ENCODE assay signal across 8 cellular contexts in the genomic region with DNA sequence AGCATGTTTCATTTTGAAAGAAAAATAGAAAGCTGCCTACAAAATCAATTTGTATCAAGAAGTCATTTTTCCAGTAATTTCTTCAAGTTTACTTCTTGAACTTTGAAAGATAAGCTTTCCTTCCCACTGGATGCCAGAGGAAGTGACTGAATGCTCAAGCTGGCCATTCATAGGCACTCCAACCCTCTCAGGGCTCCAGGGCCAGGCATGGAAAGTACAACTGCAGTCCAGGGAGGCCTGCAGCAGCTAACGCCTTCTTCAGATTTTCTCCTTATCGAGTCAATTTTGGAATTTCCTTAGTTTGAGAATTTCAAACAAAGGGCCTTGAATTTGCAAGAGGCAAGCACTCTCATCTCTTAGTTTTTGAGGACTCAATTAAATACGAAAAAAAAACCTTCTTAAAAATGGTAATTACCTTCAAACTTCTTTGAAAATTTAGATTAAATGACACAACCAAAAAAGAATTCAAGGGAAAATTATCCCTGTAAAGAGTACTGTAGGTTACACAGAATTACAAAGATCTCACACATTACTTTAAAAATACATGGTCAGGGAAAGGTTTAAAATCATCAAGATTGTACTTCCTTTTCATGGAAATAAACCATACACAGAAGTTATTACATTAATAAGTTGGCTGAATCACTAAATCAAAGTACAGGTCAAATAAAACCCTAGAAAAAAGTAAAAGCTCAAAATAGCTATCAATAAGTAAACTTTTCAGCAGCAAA. TPM values are rescaled to one million over a fixed set of nuclear protein-coding genes. Genes with fewer than 3 reads are reported as not detected.
DNase-seq lines count a peak whose midpoint lies in the region; ATAC-seq and TF ChIP-seq lines count a peak whose summit lies in the region.

No MANE protein-coding gene starts in this region.

- H3K36me3 ChIP-seq in thyroid gland: no peaks in the 10 kb centered on the region

- no peaks in the 10 kb centered on the region for H3K9me3 Mint-ChIP-seq in stimulated activated naive CD8-positive, alpha-beta T cell treated with anti-CD3 and anti-CD28 coated beads, Interleukin-15, Interleukin-2, amounts not matched to agents 100 ng/mL and 50 ng/mL, for 24 hours
- H3K9me3 Mint-ChIP-seq in activated naive CD8-positive, alpha-beta T cell treated with anti-CD3 and anti-CD28 coated beads, Interleukin-2, amount 10 ng/mL, durations not matched to agents 7 days and 5 days: no peaks in the 10 kb centered on the region

- peak overlapping the region; percentile 82 for H3K27ac Mint-ChIP-seq in stimulated activated naive CD8-positive, alpha-beta T cell treated with anti-CD3 and anti-CD28 coated beads, Interleukin-15, Interleukin-2, amounts not matched to agents 100 ng/mL and 50 ng/mL, for 24 hours
- H3K27ac Mint-ChIP-seq in activated naive CD8-positive, alpha-beta T cell treated with anti-CD3 and anti-CD28 coated beads, Interleukin-2, amount 10 ng/mL, durations not matched to agents 7 days and 5 days: peak overlapping the region; percentile 93

- H3K9me3 ChIP-seq in thyroid gland: no peaks in the 10 kb centered on the region

- intact Hi-C loops in thyroid gland (cut with DNase I): no loop called here

- H3K27me3 ChIP-seq in thyroid gland: no peaks in the 10 kb centered on the region

- no peak for DNase-seq in stimulated activated naive CD8-positive, alpha-beta T cell treated with anti-CD3 and anti-CD28 coated beads, Interleukin-15, Interleukin-2, amounts not matched to agents 100 U/mL and 50 U/mL, for 24 hours
- no peak for DNase-seq in activated naive CD8-positive, alpha-beta T cell treated with anti-CD3 and anti-CD28 coated beads, Interleukin-2, amount 10 ng/mL, durations not matched to agents 7 days and 5 days
- DNase-seq in iris pigment epithelial cell (ENCODE audit: low read depth): peak; percentile 86
- DNase-seq in thyroid gland: peak; percentile 36 to 49
- DNase-seq in nucleus accumbens (lab: John Stamatoyannopoulos, UW): no peak
- no peak for DNase-seq in NCI-H1417 (lab: John Stamatoyannopoulos, UW)

- H3K4me3 ChIP-seq in thyroid gland (replicated peaks in 1 of 3): no peak overlapping the region

- peak overlapping the region; percentile 92 for H3K4me3 Mint-ChIP-seq in stimulated activated naive CD8-positive, alpha-beta T cell treated with anti-CD3 and anti-CD28 coated beads, Interleukin-15, Interleukin-2, amounts not matched to agents 100 ng/mL and 50 ng/mL, for 24 hours
- peak overlapping the region; percentile 97 for H3K4me3 Mint-ChIP-seq in activated naive CD8-positive, alpha-beta T cell treated with anti-CD3 and anti-CD28 coated beads, Interleukin-2, amount 10 ng/mL, durations not matched to agents 7 days and 5 days

- 39% methylated on average over 3 of the region's 3 CpGs for WGBS in thyroid gland, 2 donors

- POLR2A ChIA-PET in activated naive CD8-positive, alpha-beta T cell treated with anti-CD3 and anti-CD28 coated beads, Interleukin-2, amount 10 ng/mL, durations not matched to agents 7 days and 5 days (lab: Charles Lee): interaction anchor here (0.8 to 1.5 kb wide), 2 partner anchors 18 to 408 kb away, joined by 4 to 5 read pairs; no protein-coding TSS in a partner anchor

- no peak for TF ChIP-seq CTCF in thyroid gland (IDR thresholded peaks at IDR 0.05)

- H3K4me1 ChIP-seq in thyroid gland: peaks cover 21 to 48% of the 10 kb centered on the region in 2 donors

- TF ChIP-seq POLR2A in thyroid gland (IDR thresholded peaks at IDR 0.05): no peak

- H3K36me3 Mint-ChIP-seq in stimulated activated naive CD8-positive, alpha-beta T cell treated with anti-CD3 and anti-CD28 coated beads, Interleukin-15, Interleukin-2, amounts not matched to agents 100 ng/mL and 50 ng/mL, for 24 hours (ENCODE audit: low read depth): peaks cover 16% of the 10 kb centered on the region
- H3K36me3 Mint-ChIP-seq in activated naive CD8-positive, alpha-beta T cell treated with anti-CD3 and anti-CD28 coated beads, Interleukin-2, amount 10 ng/mL, durations not matched to agents 7 days and 5 days: peaks cover 3% of the 10 kb centered on the region

- peaks cover 81% of the 10 kb centered on the region for H3K4me1 Mint-ChIP-seq in stimulated activated naive CD8-positive, alpha-beta T cell treated with anti-CD3 and anti-CD28 coated beads, Interleukin-15, Interleukin-2, amounts not matched to agents 100 ng/mL and 50 ng/mL, for 24 hours (ENCODE audit: low read depth)
- peaks cover 41% of the 10 kb centered on the region for H3K4me1 Mint-ChIP-seq in activated naive CD8-positive, alpha-beta T cell treated with anti-CD3 and anti-CD28 coated beads, Interleukin-2, amount 10 ng/mL, durations not matched to agents 7 days and 5 days

- ATAC-seq in stimulated activated naive CD8-positive, alpha-beta T cell treated with anti-CD3 and anti-CD28 coated beads, Interleukin-15, Interleukin-2, amounts not matched to agents 100 U/mL and 50 U/mL, for 24 hours: no peak
- no peak for ATAC-seq in activated naive CD8-positive, alpha-beta T cell treated with anti-CD3 and anti-CD28 coated beads, Interleukin-2, amount 10 ng/mL, durations not matched to agents 7 days and 5 days (ENCODE audit: low read depth)
- no peak for ATAC-seq in HG02970 (IDR thresholded peaks at IDR 0.05; ENCODE audit: low FRiP score, unreplicated experiment)

- peak overlapping the region in 2 of 3 donors; percentile 86 to 96 for H3K27ac ChIP-seq in thyroid gland

- no peaks in the 10 kb centered on the region for H3K27me3 Mint-ChIP-seq in stimulated activated naive CD8-positive, alpha-beta T cell treated with anti-CD3 and anti-CD28 coated beads, Interleukin-15, Interleukin-2, amounts not matched to agents 100 ng/mL and 50 ng/mL, for 24 hours
- H3K27me3 Mint-ChIP-seq in activated naive CD8-positive, alpha-beta T cell treated with anti-CD3 and anti-CD28 coated beads, Interleukin-2, amount 10 ng/mL, durations not matched to agents 7 days and 5 days: no peaks in the 10 kb centered on the region

RNA-seq across cellular contexts. Expression of a gene that starts 2.5 kb away (rescaled TPM):
- 10 to 100 TPM; 66.8 to 73.9 TPM for total RNA-seq in activated naive CD8-positive, alpha-beta T cell treated with anti-CD3 and anti-CD28 coated beads, Interleukin-2, amount 10 ng/mL, durations not matched to agents 7 days and 5 days
- total RNA-seq in thyroid gland: 100 to 1,000 TPM in 1 of 4 donors, 10 to 100 TPM in 3; 55.5 to 108 (median 65.6) TPM

Comparison
In these comparisons a context has a peak if more than half of its experiments do, and no peak if none do; other contexts are left out.
1. DNase-seq: peak in iris pigment epithelial cell (single experiment) and thyroid gland (2 of 2); none in stimulated activated naive CD8-positive, alpha-beta T cell treated with anti-CD3 and anti-CD28 coated beads, Interleukin-15, Interleukin-2, amounts not matched to agents 100 U/mL and 50 U/mL, for 24 hours (single experiment), activated naive CD8-positive, alpha-beta T cell treated with anti-CD3 and anti-CD28 coated beads, Interleukin-2, amount 10 ng/mL, durations not matched to agents 7 days and 5 days (single experiment), nucleus accumbens (0 of 56) and NCI-H1417 (0 of 3).